Comparison of ENCODE assay signal across 10 cellular contexts in genomic region chr14:94175403-94176146, GRCh38. TPM values are rescaled to one million over a fixed set of nuclear protein-coding genes. Genes with fewer than 3 reads are reported as not detected.
A peak's percentile ranks its signal among the peaks of the same experiment; 100 is the strongest.
DNase-seq lines count a peak whose midpoint lies in the region; ATAC-seq and TF ChIP-seq lines count a peak whose summit lies in the region.
"Had no signal": no experiment of that assay in that cellular context is flagged by ENCODE, and none has a peak within 500 bp of the region (broad histone marks: within the 10 kb centered on the region; RNA-seq: fewer than 3 reads in every experiment).

No MANE protein-coding gene starts in this region.

- no peak for DNase-seq in stimulated activated naive CD8-positive, alpha-beta T cell treated with anti-CD3 and anti-CD28 coated beads, Interleukin-15, Interleukin-2, amounts not matched to agents 100 U/mL and 50 U/mL, for 24 hours
- no peak for DNase-seq in mesendoderm
- no peak for DNase-seq in stimulated activated CD4-positive, alpha-beta T cell treated with anti-CD3 and anti-CD28 coated beads, Interleukin-4, amount 100 ng/mL, for 24 hours
- DNase-seq in epidermal melanocyte (ENCODE audit: insufficient read length, low spot score), result no peak
- no peak for DNase-seq in SW480 (ENCODE audit: low spot score)
- no peak for DNase-seq in activated CD4-positive, alpha-beta T cell treated with anti-CD3 and anti-CD28 coated beads for 1 hour
- DNase-seq: GF-D8, midbrain had no signal

- H3K36me3 Mint-ChIP-seq in stimulated activated naive CD8-positive, alpha-beta T cell treated with anti-CD3 and anti-CD28 coated beads, Interleukin-15, Interleukin-2, amounts not matched to agents 100 ng/mL and 50 ng/mL, for 24 hours (ENCODE audit: low read depth), result no peaks in the 10 kb centered on the region
- no peaks in the 10 kb centered on the region for H3K36me3 Mint-ChIP-seq in brain

- no peaks in the 10 kb centered on the region for H3K79me2 ChIP-seq in mesendoderm (ENCODE audit: control insufficient read depth, insufficient read depth, low read length)

- no peak overlapping the region for H3K4ac ChIP-seq in mesendoderm (ENCODE audit: low read depth, low read length)

- no peak overlapping the region for H2AK5ac ChIP-seq in mesendoderm (ENCODE audit: low read length)

- peak overlapping the region; percentile 61 for H3K27ac Mint-ChIP-seq in stimulated activated naive CD8-positive, alpha-beta T cell treated with anti-CD3 and anti-CD28 coated beads, Interleukin-15, Interleukin-2, amounts not matched to agents 100 ng/mL and 50 ng/mL, for 24 hours
- peak overlapping the region in 4 of 5 experiments; percentile 7 to 57 (median 38) for H3K27ac Mint-ChIP-seq in brain

- no peaks in the 10 kb centered on the region for H3K36me3 ChIP-seq in mesendoderm (ENCODE audit: control insufficient read depth, insufficient read depth, low read length)

- no peaks in the 10 kb centered on the region for H3K79me1 ChIP-seq in mesendoderm (ENCODE audit: low read length)

- H3K4me1 Mint-ChIP-seq in stimulated activated naive CD8-positive, alpha-beta T cell treated with anti-CD3 and anti-CD28 coated beads, Interleukin-15, Interleukin-2, amounts not matched to agents 100 ng/mL and 50 ng/mL, for 24 hours (ENCODE audit: low read depth), result peaks cover 36% of the 10 kb centered on the region
- H3K4me1 Mint-ChIP-seq in brain, result peaks cover 36% of the 10 kb centered on the region

- H3K4me3 ChIP-seq in mesendoderm (ENCODE audit: low read length), result peak overlapping the region; percentile 52

- peak overlapping the region; percentile 70 for H3K9ac ChIP-seq in mesendoderm (ENCODE audit: low read length)

- no peak overlapping the region for H2BK120ac ChIP-seq in mesendoderm (ENCODE audit: low read depth, low read length)

- H2BK5ac ChIP-seq in mesendoderm (ENCODE audit: low read length), result no peak overlapping the region

- H3K27me3 ChIP-seq in mesendoderm (ENCODE audit: insufficient read depth, low read length, poor library complexity), result peaks cover 3% of the 10 kb centered on the region

- no peak for ATAC-seq in stimulated activated naive CD8-positive, alpha-beta T cell treated with anti-CD3 and anti-CD28 coated beads, Interleukin-15, Interleukin-2, amounts not matched to agents 100 U/mL and 50 U/mL, for 24 hours

- H3K4me2 ChIP-seq in mesendoderm (ENCODE audit: low read length), result peak overlapping the region; percentile 75

- no peaks in the 10 kb centered on the region for H3K9me3 Mint-ChIP-seq in stimulated activated naive CD8-positive, alpha-beta T cell treated with anti-CD3 and anti-CD28 coated beads, Interleukin-15, Interleukin-2, amounts not matched to agents 100 ng/mL and 50 ng/mL, for 24 hours
- H3K9me3 Mint-ChIP-seq in brain, result no peaks in the 10 kb centered on the region

- H3K18ac ChIP-seq in mesendoderm (ENCODE audit: low read length), result peak overlapping the region; percentile 52

- no peak overlapping the region for H2BK15ac ChIP-seq in mesendoderm (replicated peaks; ENCODE audit: low read depth)

- H3K4me1 ChIP-seq in mesendoderm (ENCODE audit: control insufficient read depth, low read depth, low read length), result peaks cover 2% of the 10 kb centered on the region

- TF ChIP-seq CTCF in brain (conservative IDR thresholded peaks at IDR 0.05), result no peak

- WGBS in mesendoderm (ENCODE audit: extremely low coverage, insufficient coverage, low lambda C conversion rate), result no CpG with 5 or more reads among the region's 18 CpGs

- no peak overlapping the region for H4K5ac ChIP-seq in mesendoderm (ENCODE audit: low read length)

- peaks cover 48% of the 10 kb centered on the region for H3K27me3 Mint-ChIP-seq in stimulated activated naive CD8-positive, alpha-beta T cell treated with anti-CD3 and anti-CD28 coated beads, Interleukin-15, Interleukin-2, amounts not matched to agents 100 ng/mL and 50 ng/mL, for 24 hours
- peaks cover 58% of the 10 kb centered on the region for H3K27me3 Mint-ChIP-seq in brain

- H4K8ac ChIP-seq in mesendoderm (ENCODE audit: low read depth, low read length), result no peak overlapping the region

- peak overlapping the region; percentile 88 for H3K56ac ChIP-seq in mesendoderm (ENCODE audit: low read length)

- no peak overlapping the region for H3K23ac ChIP-seq in mesendoderm (ENCODE audit: low read length)

- H3K4me3 Mint-ChIP-seq in stimulated activated naive CD8-positive, alpha-beta T cell treated with anti-CD3 and anti-CD28 coated beads, Interleukin-15, Interleukin-2, amounts not matched to agents 100 ng/mL and 50 ng/mL, for 24 hours, result peak overlapping the region; percentile 78
- peak overlapping the region; percentile 80 to 88 (median 83) for H3K4me3 Mint-ChIP-seq in brain

- H3K27ac ChIP-seq in mesendoderm (ENCODE audit: low read depth, low read length), result no peak overlapping the region

RNA-seq across cellular contexts. Expression of gene PPP4R4, which starts 1.5 kb away (rescaled TPM):
- 1.2 TPM for polyA plus RNA-seq in brain (ENCODE audit: insufficient read depth, low read depth, low replicate concordance)
- 2.1 TPM for polyA plus RNA-seq in mesendoderm (2013, experiment 1 of 2)
- 1.8 TPM for polyA plus RNA-seq in mesendoderm (2013, experiment 2 of 2)

RNA-seq across cellular contexts. Expression of gene IFI27L2, which starts 46.2 kb away (rescaled TPM):
- 94.8 TPM for polyA plus RNA-seq in brain (ENCODE audit: insufficient read depth, low read depth, low replicate concordance)
- polyA plus RNA-seq in mesendoderm (2013, experiment 1 of 2), result 10.3 TPM
- 11.9 TPM for polyA plus RNA-seq in mesendoderm (2013, experiment 2 of 2)
